8 cellular contexts compared by ENCODE assay signal in the genomic region with DNA sequence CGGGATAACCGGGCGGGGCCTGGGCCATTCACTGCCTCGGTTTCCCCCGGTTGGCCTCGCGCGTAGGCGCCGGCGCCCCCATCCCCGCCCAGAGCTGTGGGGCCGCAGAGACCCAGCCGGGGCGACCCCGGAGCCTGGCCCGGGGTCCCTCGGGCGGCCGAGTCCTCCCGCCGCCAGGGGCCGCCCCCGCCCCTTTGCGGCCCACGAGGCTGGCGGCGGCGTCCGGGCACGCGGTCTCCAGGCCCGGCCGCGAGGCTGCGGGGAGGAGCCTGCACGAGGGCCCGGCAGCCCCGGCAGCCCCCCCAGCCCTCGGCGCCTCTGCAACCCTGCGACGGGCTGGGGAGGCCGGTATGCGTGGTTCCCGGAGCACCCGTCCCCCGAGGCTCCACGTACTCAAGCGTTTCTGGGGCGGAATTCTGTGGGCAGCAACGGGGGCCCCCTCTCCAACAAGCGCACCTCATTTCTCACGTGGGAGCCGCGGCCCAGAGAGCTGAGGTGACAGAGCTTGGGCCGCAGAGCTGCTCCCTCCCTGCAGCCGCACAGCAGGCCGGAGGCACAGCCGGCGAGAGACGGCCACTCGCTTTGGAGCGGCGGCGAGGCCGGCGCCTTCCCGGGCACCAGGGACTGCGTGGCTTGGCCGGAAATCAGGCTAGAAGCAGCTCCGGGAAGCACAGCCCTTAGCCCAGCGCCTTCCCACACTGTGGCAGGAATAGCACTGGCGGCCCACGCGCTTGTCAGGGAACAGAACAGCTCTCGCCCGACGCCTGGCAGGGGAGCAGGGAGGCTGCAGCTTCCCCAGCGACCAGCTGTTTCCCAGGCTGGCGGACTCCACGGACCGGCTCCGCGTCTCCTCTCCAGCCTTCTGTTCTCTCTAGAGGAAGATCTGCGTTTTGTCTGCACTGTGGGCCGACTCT. TPM values are rescaled to one million over a fixed set of nuclear protein-coding genes. Genes with fewer than 3 reads are reported as not detected.
DNase-seq lines count a peak whose midpoint lies in the region; ATAC-seq and TF ChIP-seq lines count a peak whose summit lies in the region.

No MANE protein-coding gene starts in this region.

- peak overlapping the region; percentile 64 for H3K27ac Mint-ChIP-seq in progenitor cell of endocrine pancreas

- peak; percentile 54 for DNase-seq in AG10803 (ENCODE audit: low read depth)
- DNase-seq in RWPE1 (ENCODE audit: low spot score), result no peak
- DNase-seq in activated naive CD8-positive, alpha-beta T cell treated with anti-CD3 and anti-CD28 coated beads, Interleukin-2, amount 50 U/mL, for 16 hours (ENCODE audit: low read depth, low spot score), result peak; percentile 27
- DNase-seq in right atrium auricular region (ENCODE audit: low spot score), result peak; percentile 72
- no peak for DNase-seq in progenitor cell of endocrine pancreas (ENCODE audit: low spot score, unreplicated experiment)

- no peaks in the 10 kb centered on the region for H3K27me3 Mint-ChIP-seq in progenitor cell of endocrine pancreas

- peaks cover 0 to 39% of the 10 kb centered on the region in 2 donors for H3K4me1 ChIP-seq in right atrium auricular region

- ATAC-seq in GM21619 (IDR thresholded peaks at IDR 0.05; ENCODE audit: unreplicated experiment), result peak; percentile 13
- no peak for ATAC-seq in GM21515 (IDR thresholded peaks at IDR 0.05; ENCODE audit: unreplicated experiment)
- ATAC-seq in HG03520 (IDR thresholded peaks at IDR 0.05; ENCODE audit: unreplicated experiment), result no peak

- POLR2A ChIA-PET in RWPE1 (lab: Yijun Ruan, JAX; ENCODE audit: low non-redundant PET), result no interaction called here

- peaks cover 11% of the 10 kb centered on the region for H3K4me1 Mint-ChIP-seq in progenitor cell of endocrine pancreas (ENCODE audit: low read depth)

- CTCF ChIA-PET in RWPE1 (lab: Yijun Ruan, JAX), result no interaction called here

- H3K36me3 ChIP-seq in right atrium auricular region, result peaks cover 21% of the 10 kb centered on the region

- no peaks in the 10 kb centered on the region for H3K9me3 ChIP-seq in right atrium auricular region

- H3K27ac ChIP-seq in RWPE1, result peak overlapping the region; percentile 62
- H3K27ac ChIP-seq in right atrium auricular region, result peak overlapping the region; percentile 73 to 77

- no peaks in the 10 kb centered on the region for H3K27me3 ChIP-seq in right atrium auricular region

- peaks cover 7% of the 10 kb centered on the region for H3K36me3 Mint-ChIP-seq in progenitor cell of endocrine pancreas (ENCODE audit: insufficient read depth)

- H3K4me3 ChIP-seq in AG10803 (ENCODE audit: low read length), result peak overlapping the region; percentile 46
- peak overlapping the region; percentile 51 to 72 for H3K4me3 ChIP-seq in right atrium auricular region

- H3K4me3 Mint-ChIP-seq in progenitor cell of endocrine pancreas (ENCODE audit: low read depth), result peak overlapping the region; percentile 65

- no peaks in the 10 kb centered on the region for H3K9me3 Mint-ChIP-seq in progenitor cell of endocrine pancreas (ENCODE audit: low read depth)

- TF ChIP-seq CTCF in AG10803 (conservative IDR thresholded peaks at IDR 0.05; ENCODE audit: low read length) (no peak), RWPE1 (conservative IDR thresholded peaks at IDR 0.05; ENCODE audit: low read depth) (no peak; the same call in 1 of the 2 replicates), right atrium auricular region (IDR thresholded peaks at IDR 0.05) (peak; percentile 5 to 21), progenitor cell of endocrine pancreas (IDR thresholded peaks at IDR 0.05; ENCODE audit: unreplicated experiment) (peak; percentile 44)

RNA-seq across cellular contexts. Expression of a gene that starts 0.9 kb away (rescaled TPM):
- total RNA-seq in right atrium auricular region (1 to 10 TPM; 2.7 to 5.6 TPM), progenitor cell of endocrine pancreas (109 and 113 TPM in 2 replicates)

RNA-seq across cellular contexts. Expression of a gene that starts 40.8 kb away (rescaled TPM):
- total RNA-seq in right atrium auricular region (10 to 100 TPM; 13.1 to 14.4 TPM), progenitor cell of endocrine pancreas (49.7 and 52.0 TPM in 2 replicates)

Comparison
In these comparisons a context has a peak if more than half of its experiments do, and no peak if none do; other contexts are left out.
1. DNase-seq: peak in AG10803 (single experiment), activated naive CD8-positive, alpha-beta T cell treated with anti-CD3 and anti-CD28 coated beads, Interleukin-2, amount 50 U/mL, for 16 hours (single experiment) and right atrium auricular region (single experiment); none in RWPE1 (single experiment) and progenitor cell of endocrine pancreas (single experiment).
2. CTCF ChIP-seq: peak in right atrium auricular region (2 of 2) and progenitor cell of endocrine pancreas (single experiment); none in AG10803 (single experiment) and RWPE1 (single experiment).
3. RNA of a gene that starts 0.9 kb away (total RNA-seq): 109 to 113 TPM in progenitor cell of endocrine pancreas; 2.7 to 5.6 TPM in right atrium auricular region; every median in the first group is over 10 times any median in the second.